ENCODE assay signal across 18 cellular contexts in genomic region chr2:194550702-194551101, GRCh38.
"Had no signal": no experiment of that assay in that cellular context is flagged by ENCODE, and none has a peak within 500 bp of the region (broad histone marks: within the 10 kb centered on the region; RNA-seq: fewer than 3 reads in every experiment).

No MANE protein-coding gene starts in this region.

- H3K27me3 ChIP-seq: adrenal gland, dorsolateral prefrontal cortex, tibial artery, uterus had no signal

- H3K27ac ChIP-seq: adrenal gland, dorsolateral prefrontal cortex, left ventricle myocardium inferior, tibial artery, uterus had no signal

- H3K9me3 ChIP-seq: adrenal gland, left ventricle myocardium inferior, tibial artery, uterus had no signal

- ATAC-seq: esophagus mucosa; natural killer cell treated with Interleukin-12 subunit alpha and Interleukin-12 subunit beta and Interleukin-15 and Interleukin-18, amount 100 ng/mL, for 72 hours; stimulated activated naive B cell treated with anti-CD40 and anti-IgM and Interleukin-4, amounts not matched to agents 10 μg/mL and 1 μg/mL and 100 μg/mL, for 72 hours had no signal

- H3K4me1 ChIP-seq: adrenal gland, left ventricle myocardium inferior, tibial artery, uterus had no signal

- H3K36me3 ChIP-seq: adrenal gland, left ventricle myocardium inferior, tibial artery, uterus had no signal

- DNase-seq: activated CD4-positive, alpha-beta memory T cell treated with anti-CD3 and anti-CD28 coated beads, Interleukin-2, amount 10 ng/mL, durations not matched to agents 7 days and 5 days; activated CD4-positive, alpha-beta T cell treated with anti-CD3 and anti-CD28 coated beads for 4 hours; activated effector memory CD4-positive, alpha-beta T cell treated with Interleukin-2 at 50 U/mL for 16 hours; activated T-cell treated with anti-CD3 and anti-CD28 coated beads, Interleukin-2, amount 50 U/mL, for 24 hours; adrenal gland; dorsolateral prefrontal cortex; hypothalamus; kidney; left ventricle myocardium inferior; mesenchymal stem cell; retina; stimulated activated CD4-positive, alpha-beta T cell treated with anti-CD3 and anti-CD28 coated beads, Interleukin-4, amount 100 ng/mL, for 1 hour; stimulated activated naive B cell treated with anti-CD40 and anti-IgM and Interleukin-4, amounts not matched to agents 10 μg/mL and 1 μg/mL and 100 μg/mL, for 72 hours; T1000; tibial artery; uterus had no signal

- H3K4me3 ChIP-seq: adrenal gland, dorsolateral prefrontal cortex, left ventricle myocardium inferior, tibial artery, uterus had no signal
